ENCODE assay signal across 1 cellular context in the genomic region with DNA sequence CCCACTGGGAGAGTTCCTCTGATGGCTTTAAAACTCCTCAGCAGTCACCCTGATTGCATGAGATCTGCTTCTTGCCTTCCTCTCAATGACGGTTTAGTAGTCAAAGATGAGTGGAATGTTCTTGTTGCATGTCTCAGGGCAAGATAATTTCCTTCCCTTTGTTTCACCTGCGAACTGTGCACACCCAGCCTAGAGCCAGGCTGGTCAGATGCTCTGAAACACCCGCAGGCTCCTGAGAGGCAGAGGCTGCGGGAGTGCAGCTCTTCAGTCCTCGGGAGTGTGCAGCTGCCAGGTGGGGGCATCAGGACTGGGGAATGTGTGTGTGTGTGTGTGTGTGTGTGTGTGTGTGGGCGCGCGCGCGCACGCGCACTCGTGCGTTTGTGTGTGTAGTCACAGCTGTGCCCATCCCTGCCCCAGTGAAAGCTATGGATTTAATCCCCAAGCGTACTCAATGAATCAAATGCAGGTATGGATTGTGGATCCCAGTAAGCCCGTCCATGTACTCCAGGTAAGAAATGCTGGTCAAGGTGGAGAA.
TF ChIP-seq lines count a peak whose summit lies in the region.

No MANE protein-coding gene starts in this region.

TF ChIP-seq in H1, 55 proteins besides CTCF, POLR2A, EP300 and RAD21:
- TF ChIP-seq CHD2 (IDR thresholded peaks at IDR 0.05; ENCODE audit: low read length): no peak
- TF ChIP-seq SAP30 (IDR thresholded peaks at IDR 0.05; ENCODE audit: insufficient read depth, insufficient replicate concordance, low read length): no peak
- TF ChIP-seq, protein P1, sequence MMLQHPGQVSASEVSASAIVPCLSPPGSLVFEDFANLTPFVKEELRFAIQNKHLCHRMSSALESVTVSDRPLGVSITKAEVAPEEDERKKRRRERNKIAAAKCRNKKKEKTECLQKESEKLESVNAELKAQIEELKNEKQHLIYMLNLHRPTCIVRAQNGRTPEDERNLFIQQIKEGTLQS (IDR thresholded peaks at IDR 0.05; ENCODE audit: insufficient read depth, low read depth, low read length): no peak
- no peak for TF ChIP-seq SP4 (IDR thresholded peaks at IDR 0.05; ENCODE audit: low read length)
- TF ChIP-seq CBX8 (IDR thresholded peaks at IDR 0.05; ENCODE audit: borderline replicate concordance, low read depth, low read length): no peak
- TF ChIP-seq KDM1A (IDR thresholded peaks at IDR 0.05; ENCODE audit: borderline replicate concordance, low read length): no peak
- TF ChIP-seq ZNF274 (IDR thresholded peaks at IDR 0.05; ENCODE audit: borderline replicate concordance, extremely low read depth, low read length): no peak
- no peak for TF ChIP-seq HDAC6 (IDR thresholded peaks at IDR 0.05; ENCODE audit: low read depth, low read length)
- TF ChIP-seq, protein P2, sequence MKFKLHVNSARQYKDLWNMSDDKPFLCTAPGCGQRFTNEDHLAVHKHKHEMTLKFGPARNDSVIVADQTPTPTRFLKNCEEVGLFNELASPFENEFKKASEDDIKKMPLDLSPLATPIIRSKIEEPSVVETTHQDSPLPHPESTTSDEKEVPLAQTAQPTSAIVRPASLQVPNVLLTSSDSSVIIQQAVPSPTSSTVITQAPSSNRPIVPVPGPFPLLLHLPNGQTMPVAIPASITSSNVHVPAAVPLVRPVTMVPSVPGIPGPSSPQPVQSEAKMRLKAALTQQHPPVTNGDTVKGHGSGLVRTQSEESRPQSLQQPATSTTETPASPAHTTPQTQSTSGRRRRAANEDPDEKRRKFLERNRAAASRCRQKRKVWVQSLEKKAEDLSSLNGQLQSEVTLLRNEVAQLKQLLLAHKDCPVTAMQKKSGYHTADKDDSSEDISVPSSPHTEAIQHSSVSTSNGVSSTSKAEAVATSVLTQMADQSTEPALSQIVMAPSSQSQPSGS (IDR thresholded peaks at IDR 0.05; ENCODE audit: low read length): no peak
- TF ChIP-seq CBX5 (IDR thresholded peaks at IDR 0.05; ENCODE audit: low read depth, low read length): no peak
- TF ChIP-seq YY1 (IDR thresholded peaks at IDR 0.05; ENCODE audit: low read depth, low read length): no peak
- TF ChIP-seq TEAD4 (IDR thresholded peaks at IDR 0.05; ENCODE audit: low read depth, low read length): no peak
TF ChIP-seq in H1: peak in this region for 0.
